1 cellular context compared by ENCODE assay signal in genomic region chr9:134025606-134026541, GRCh38.
TF ChIP-seq lines count a peak whose summit lies in the region.

No MANE protein-coding gene starts in this region.

TF ChIP-seq in liver, 16 proteins besides CTCF, POLR2A, EP300 and RAD21 (continued from another document):
- TF ChIP-seq REST (IDR thresholded peaks at IDR 0.05) (no peak), FOXA1 (IDR thresholded peaks at IDR 0.05) (no peak), RXRA (IDR thresholded peaks at IDR 0.05) (no peak), YY1 (IDR thresholded peaks at IDR 0.05) (no peak)
